1 cellular context compared by ENCODE assay signal in genomic region chr12:78531831-78532230, GRCh38.
TF ChIP-seq lines count a peak whose summit lies in the region.

No MANE protein-coding gene starts in this region.

TF ChIP-seq in GM23338, 12 proteins besides CTCF, POLR2A, EP300 and RAD21 (continued from another document):
- TF ChIP-seq ZNF462 (CRISPR knock-in tag; IDR thresholded peaks at IDR 0.05) = no peak
TF ChIP-seq in GM23338: peak in this region for 0.
